28 cellular contexts compared by ENCODE assay signal in genomic region chrX:43224496-43224895, GRCh38.
DNase-seq lines count a peak whose midpoint lies in the region; ATAC-seq, FAIRE-seq and TF ChIP-seq lines count a peak whose summit lies in the region.
"Had no signal": no experiment of that assay in that cellular context is flagged by ENCODE, and none has a peak within 500 bp of the region (broad histone marks: within the 10 kb centered on the region; RNA-seq: fewer than 3 reads in every experiment).

No MANE protein-coding gene starts in this region.

- TF ChIP-seq CTCF in left ventricle myocardium inferior (IDR thresholded peaks at IDR 0.05; ENCODE audit: borderline replicate concordance): no peak
- TF ChIP-seq CTCF in heart right ventricle (IDR thresholded peaks at IDR 0.05): no peak
- no peak for TF ChIP-seq CTCF in bronchial epithelial cell (IDR thresholded peaks at IDR 0.05; ENCODE audit: insufficient read depth, low read length, severe bottlenecking)
- no peak for TF ChIP-seq CTCF in vagina (IDR thresholded peaks at IDR 0.05)
- TF ChIP-seq CTCF in thyroid gland (IDR thresholded peaks at IDR 0.05): no peak

- H3K4me1 ChIP-seq in left ventricle myocardium inferior (no peaks in the 10 kb centered on the region), heart right ventricle (no peaks in the 10 kb centered on the region), small intestine (ENCODE audit: control insufficient read depth in 2 of 2, insufficient read depth in 1 of 2, low read depth in 1 of 2, low read length in 1 of 2) (no peaks in the 10 kb centered on the region), vagina (no peaks in the 10 kb centered on the region), thyroid gland (no peaks in the 10 kb centered on the region)
- H3K4me1 ChIP-seq: BLaER1, Peyer's patch, SJCRH30 had no signal

- FAIRE-seq in bronchial epithelial cell (lab: Jason Lieb, UNC) (no peak), islet of Langerhans (lab: Jason Lieb, UNC) (peak; percentile 91), small intestine (lab: Jason Lieb, UNC) (no peak)
- FAIRE-seq: G401.6, GM12878 had no signal

- peak overlapping the region; percentile 27 for H3K27ac ChIP-seq in left ventricle myocardium inferior (replicated peaks)
- no peak overlapping the region for H3K27ac ChIP-seq in heart right ventricle
- H3K27ac ChIP-seq in small intestine (ENCODE audit: low read depth in 1 of 2, low read length in 1 of 2): no peak overlapping the region
- H3K27ac ChIP-seq in vagina: no peak overlapping the region
- H3K27ac ChIP-seq in thyroid gland: no peak overlapping the region
- H3K27ac ChIP-seq: BLaER1, Peyer's patch, SJCRH30 had no signal

- H3K9me3 ChIP-seq in left ventricle myocardium inferior (replicated peaks): no peaks in the 10 kb centered on the region
- H3K9me3 ChIP-seq in heart right ventricle: no peaks in the 10 kb centered on the region
- no peaks in the 10 kb centered on the region for H3K9me3 ChIP-seq in small intestine (ENCODE audit: control insufficient read depth, low read depth)
- no peaks in the 10 kb centered on the region for H3K9me3 ChIP-seq in vagina
- no peaks in the 10 kb centered on the region for H3K9me3 ChIP-seq in thyroid gland
- H3K9me3 ChIP-seq: BLaER1, Peyer's patch, SJCRH30 had no signal

- H3K36me3 ChIP-seq in left ventricle myocardium inferior (no peaks in the 10 kb centered on the region), heart right ventricle (no peaks in the 10 kb centered on the region), bronchial epithelial cell (ENCODE audit: control insufficient read depth, insufficient read depth, low read length) (no peaks in the 10 kb centered on the region), small intestine (ENCODE audit: control insufficient read depth in 2 of 2, insufficient read depth in 2 of 2, low read length in 2 of 2) (no peaks in the 10 kb centered on the region), vagina (no peaks in the 10 kb centered on the region), thyroid gland (no peaks in the 10 kb centered on the region)
- H3K36me3 ChIP-seq: BLaER1, Peyer's patch, SJCRH30 had no signal

- H3K4me3 ChIP-seq in left ventricle myocardium inferior (no peak overlapping the region), heart right ventricle (no peak overlapping the region), bronchial epithelial cell (ENCODE audit: low read depth, low read length) (no peak overlapping the region), small intestine (ENCODE audit: low read depth in 1 of 2, low read length in 2 of 2) (no peak overlapping the region), vagina (no peak overlapping the region), thyroid gland (replicated peaks in 1 of 3) (no peak overlapping the region)
- H3K4me3 ChIP-seq: BLaER1, GM12878, Peyer's patch, SJCRH30 had no signal

- DNase-seq in left ventricle myocardium inferior: no peak
- no peak for DNase-seq in heart right ventricle
- peak; percentile 69 for DNase-seq in bronchial epithelial cell (ENCODE audit: low read depth)
- peak; percentile 0 for DNase-seq in small intestine
- no peak for DNase-seq in occipital lobe (lab: John Stamatoyannopoulos, UW)
- DNase-seq in vagina (ENCODE audit: extremely low spot score in 2 of 2): no peak
- DNase-seq in thyroid gland: no peak
- DNase-seq: 8988T; CD4-positive, CD25-positive, alpha-beta regulatory T cell; COR-L47; DMS53; IMR-90; KG1; MM.1S; NCI-H1048; NCI-H1417; NCI-H1694; NCI-H2029 treated with DMSO at 0.1 percent for 48 hours; NCI-H526 treated with DMSO at 0.1 percent for 48 hours; Peyer's patch; SJCRH30 had no signal

- TF ChIP-seq POLR2A in vagina (IDR thresholded peaks at IDR 0.05) (no peak), thyroid gland (IDR thresholded peaks at IDR 0.05) (no peak)

- intact Hi-C loops in left ventricle myocardium inferior (cut with micrococcal nuclease): no loop called here
- intact Hi-C loops in heart right ventricle (cut with DNase I): no loop called here
- intact Hi-C loops in vagina (cut with DNase I): no loop called here
- intact Hi-C loops in thyroid gland (cut with DNase I): no loop called here

- no peaks in the 10 kb centered on the region for H3K27me3 ChIP-seq in left ventricle myocardium inferior (ENCODE audit: low read depth)
- peaks cover 0 to 25% (median 0%) of the 10 kb centered on the region in 7 donors for H3K27me3 ChIP-seq in heart right ventricle
- H3K27me3 ChIP-seq in bronchial epithelial cell (ENCODE audit: control insufficient read depth, insufficient read depth, low read length): no peaks in the 10 kb centered on the region
- H3K27me3 ChIP-seq in small intestine (ENCODE audit: control insufficient read depth in 2 of 2, insufficient read depth in 2 of 2, low read length in 2 of 2): no peaks in the 10 kb centered on the region
- no peaks in the 10 kb centered on the region for H3K27me3 ChIP-seq in vagina
- H3K27me3 ChIP-seq in thyroid gland: no peaks in the 10 kb centered on the region
- H3K27me3 ChIP-seq: Peyer's patch, SJCRH30 had no signal

- ATAC-seq in heart right ventricle: no peak
- ATAC-seq: GM12878, HCT116, Right ventricle myocardium inferior, SK-N-SH treated with all-trans-retinoic acid at 6 μM for 48 hours had no signal

Comparison
In these comparisons a context has a peak if more than half of its experiments do, and no peak if none do; other contexts are left out.
1. DNase-seq: peak in bronchial epithelial cell (single experiment) and small intestine (single experiment); none in left ventricle myocardium inferior (single experiment), heart right ventricle (0 of 2), occipital lobe (single experiment), vagina (0 of 2) and thyroid gland (0 of 2).